ENCODE assay signal across 18 cellular contexts in the genomic region with DNA sequence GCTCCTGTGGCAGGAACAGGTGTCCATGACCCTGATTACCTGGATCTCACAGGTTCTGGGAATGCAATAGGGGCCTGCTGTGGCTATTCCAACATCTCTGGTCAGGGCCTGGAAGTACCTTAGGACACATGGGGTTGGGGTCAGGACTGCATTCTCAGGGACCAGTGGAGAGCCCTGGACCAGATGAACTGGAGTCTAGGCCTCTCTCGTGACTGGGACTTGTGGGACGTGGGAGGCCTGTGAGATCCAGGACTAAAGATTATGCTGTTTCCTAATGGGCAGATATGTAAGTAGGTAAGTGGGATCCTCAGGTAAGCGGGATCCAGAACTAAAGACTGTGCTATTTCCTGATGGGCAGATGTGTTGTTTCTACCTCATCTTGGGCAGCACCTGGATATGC. TPM values are rescaled to one million over a fixed set of nuclear protein-coding genes. Genes with fewer than 3 reads are reported as not detected.
DNase-seq lines count a peak whose midpoint lies in the region; ATAC-seq and TF ChIP-seq lines count a peak whose summit lies in the region.
"Had no signal": no experiment of that assay in that cellular context is flagged by ENCODE, and none has a peak within 500 bp of the region (broad histone marks: within the 10 kb centered on the region; RNA-seq: fewer than 3 reads in every experiment).

No MANE protein-coding gene starts in this region.

- H3K27me3 ChIP-seq in thyroid gland = no peaks in the 10 kb centered on the region
- H3K27me3 ChIP-seq: Peyer's patch had no signal

- H3K36me3 ChIP-seq in thyroid gland = no peaks in the 10 kb centered on the region

- no peak for DNase-seq in T-helper 17 cell
- no peak for DNase-seq in coronary artery (ENCODE audit: low spot score)
- no peak for DNase-seq in neural crest cell (ENCODE audit: low read depth, low spot score)
- DNase-seq in thyroid gland = no peak
- DNase-seq in mesenteric fat pad (ENCODE audit: low spot score) = no peak
- no peak for DNase-seq in stimulated activated naive CD4-positive, alpha-beta T cell (lab: John Stamatoyannopoulos, UW)
- no peak for DNase-seq in T-helper 1 cell
- DNase-seq: ACHN; CD4-positive, CD25-positive, alpha-beta regulatory T cell; DMS79; H7; IMR-90; Kasumi-1; NCI-H1417; NCI-H2029; NCI-H2171 treated with DMSO at 0.1 percent for 48 hours had no signal

- ATAC-seq in T-helper 17 cell = no peak

- H3K4me3 Mint-ChIP-seq in T-helper 17 cell = no peak overlapping the region
- H3K4me3 Mint-ChIP-seq in neural crest cell = no peak overlapping the region
- H3K4me3 Mint-ChIP-seq: CD4-positive, CD25-positive, alpha-beta regulatory T cell had no signal

- no peak for TF ChIP-seq POLR2A in thyroid gland (IDR thresholded peaks at IDR 0.05)

- intact Hi-C loops in thyroid gland (cut with DNase I) = loop anchor here (5.0 kb wide), 1 partner anchor 238 kb away; the partner anchor contains the start of gene TTYH2

- H3K27ac ChIP-seq in coronary artery = peak overlapping the region; percentile 81 to 93
- peak overlapping the region; percentile 65 to 89 (median 70) for H3K27ac ChIP-seq in thyroid gland

- H3K9me3 ChIP-seq in T-helper 17 cell (ENCODE audit: control insufficient read depth, low read length, poor library complexity, severe bottlenecking) (no peaks in the 10 kb centered on the region), thyroid gland (no peaks in the 10 kb centered on the region)
- H3K9me3 ChIP-seq: Peyer's patch had no signal

- peaks cover 15% of the 10 kb centered on the region for H3K27me3 Mint-ChIP-seq in T-helper 17 cell
- peaks cover 12% of the 10 kb centered on the region for H3K27me3 Mint-ChIP-seq in neural crest cell (ENCODE audit: low read depth)

- WGBS in thyroid gland, 2 donors = 94 to 95% methylated on average over 2 to 3 of the region's 3 CpGs

- H3K27ac Mint-ChIP-seq in T-helper 17 cell (peak overlapping the region; percentile 53), neural crest cell (ENCODE audit: unreplicated experiment) (peak overlapping the region; percentile 57)
- H3K27ac Mint-ChIP-seq: CD4-positive, CD25-positive, alpha-beta regulatory T cell had no signal

- H3K4me1 Mint-ChIP-seq in T-helper 17 cell (peaks cover 5% of the 10 kb centered on the region), neural crest cell (peaks cover 32% of the 10 kb centered on the region)

- no peaks in the 10 kb centered on the region for H3K9me3 Mint-ChIP-seq in neural crest cell
- H3K9me3 Mint-ChIP-seq: CD4-positive, CD25-positive, alpha-beta regulatory T cell had no signal

- peaks cover 39 to 85% of the 10 kb centered on the region in 2 donors for H3K4me1 ChIP-seq in thyroid gland

- TF ChIP-seq CTCF in coronary artery (IDR thresholded peaks at IDR 0.05) = no peak
- no peak for TF ChIP-seq CTCF in neural crest cell (conservative IDR thresholded peaks at IDR 0.05)
- TF ChIP-seq CTCF in thyroid gland (IDR thresholded peaks at IDR 0.05) = no peak

- H3K4me3 ChIP-seq in coronary artery (no peak overlapping the region), thyroid gland (replicated peaks in 1 of 3) (no peak overlapping the region)
- H3K4me3 ChIP-seq: Peyer's patch had no signal

- H3K36me3 Mint-ChIP-seq in T-helper 17 cell (ENCODE audit: low read depth) (no peaks in the 10 kb centered on the region), neural crest cell (ENCODE audit: low read depth) (no peaks in the 10 kb centered on the region)
- H3K36me3 Mint-ChIP-seq: CD4-positive, CD25-positive, alpha-beta regulatory T cell had no signal

RNA-seq across cellular contexts. Expression of gene CD300A, which starts 16.2 kb away (rescaled TPM):
- total RNA-seq in T-helper 17 cell (1 to 10 TPM; 2.4 to 9.6 TPM), neural crest cell (not detected in 2 replicates), thyroid gland (1 to 10 TPM in 2 of 4 donors, under 1 TPM in 2; 0.78 to 5.8 (median 2.1) TPM), mesenteric fat pad (19.0 TPM)
- total RNA-seq: IMR-90, NCI-H460 had no signal

RNA-seq across cellular contexts. Expression of gene GPRC5C, which starts 18.3 kb away (rescaled TPM):
- total RNA-seq in T-helper 17 cell = under 1 TPM in 1 of 2 donors, not detected in 1; 0.18 TPM
- total RNA-seq in neural crest cell = 3.1 and 4.6 TPM in 2 replicates
- total RNA-seq in thyroid gland = 100 to 1,000 TPM in 3 of 4 donors, 10 to 100 TPM in 1; 73.2 to 194 (median 163) TPM
- total RNA-seq in mesenteric fat pad = 17.9 TPM
- total RNA-seq: CD4-positive, CD25-positive, alpha-beta regulatory T cell; IMR-90 had no signal
